In genomic region chr19:50204811-50205675, GRCh38 we compare ENCODE assay signal across 9 cellular contexts. TPM values are rescaled to one million over a fixed set of nuclear protein-coding genes. Genes with fewer than 3 reads are reported as not detected.
DNase-seq lines count a peak whose midpoint lies in the region; ATAC-seq and TF ChIP-seq lines count a peak whose summit lies in the region.
"Had no signal": no experiment of that assay in that cellular context is flagged by ENCODE, and none has a peak within 500 bp of the region (broad histone marks: within the 10 kb centered on the region; RNA-seq: fewer than 3 reads in every experiment).

No MANE protein-coding gene starts in this region.

- H3K36me3 ChIP-seq in mammary epithelial cell (ENCODE audit: insufficient read depth, low read length) (no peaks in the 10 kb centered on the region), upper lobe of left lung (no peaks in the 10 kb centered on the region)

- in situ Hi-C loops in T47D (cut with HindIII; ENCODE audit: low pct_unique_long_range_greater_than_20kb, low sequenced_read_pairs), result no loop called here
- in situ Hi-C loops in mammary epithelial cell (cut with MboI; ENCODE audit: low sequenced_read_pairs in 2 of 2), result no loop called here

- no peak for TF ChIP-seq CTCF in mammary epithelial cell (conservative IDR thresholded peaks at IDR 0.05 in 1 of 2, IDR thresholded peaks at IDR 0.05 in 1 of 2; ENCODE audit: extremely low read depth in 1 of 2, insufficient read depth in 1 of 2, low read depth in 1 of 2, low read length in 2 of 2)
- TF ChIP-seq CTCF in lower leg skin (IDR thresholded peaks at IDR 0.05), result no peak
- no peak for TF ChIP-seq CTCF in upper lobe of left lung (IDR thresholded peaks at IDR 0.05)

- no peak overlapping the region for H3K4me2 ChIP-seq in mammary epithelial cell (ENCODE audit: insufficient read depth, low read depth, low read length)

- H3K27me3 ChIP-seq in mammary epithelial cell (ENCODE audit: insufficient read depth, low read length) (no peaks in the 10 kb centered on the region), upper lobe of left lung (peaks cover 0 to 6% (median 3%) of the 10 kb centered on the region in 4 donors)

- no peak overlapping the region for H3K27ac Mint-ChIP-seq in activated T-helper 2 cell treated with anti-CD3 and anti-CD28 coated beads, Interferon-gamma antibody, Interleukin-2, Interleukin-4, amounts not matched to agents 10 μg/mL and 5 μg/mL and 100 μg/mL, durations not matched to agents 14 hours and 24 hours and 36 hours
- H3K27ac Mint-ChIP-seq: CD4-positive, CD25-positive, alpha-beta regulatory T cell had no signal

- H3K4me3 Mint-ChIP-seq in activated T-helper 2 cell treated with anti-CD3 and anti-CD28 coated beads, Interferon-gamma antibody, Interleukin-2, Interleukin-4, amounts not matched to agents 10 μg/mL and 5 μg/mL and 100 μg/mL, durations not matched to agents 14 hours and 24 hours and 36 hours (ENCODE audit: low read depth), result no peak overlapping the region

- H2AFZ ChIP-seq in mammary epithelial cell (ENCODE audit: low read depth, low read length), result no peak overlapping the region

- BruUV-seq in mammary epithelial cell (replicated peaks; lab: Mats Ljungman, UMichigan), result no TSS peak

- no peaks in the 10 kb centered on the region for H3K36me3 Mint-ChIP-seq in activated T-helper 2 cell treated with anti-CD3 and anti-CD28 coated beads, Interferon-gamma antibody, Interleukin-2, Interleukin-4, amounts not matched to agents 10 μg/mL and 5 μg/mL and 100 μg/mL, durations not matched to agents 14 hours and 24 hours and 36 hours (ENCODE audit: low read depth)
- H3K36me3 Mint-ChIP-seq: CD4-positive, CD25-positive, alpha-beta regulatory T cell had no signal

- H3K9me3 ChIP-seq in mammary epithelial cell (replicated peaks; ENCODE audit: insufficient read depth, low read length), result no peaks in the 10 kb centered on the region
- no peaks in the 10 kb centered on the region for H3K9me3 ChIP-seq in upper lobe of left lung

- no peak overlapping the region for H3K9ac ChIP-seq in mammary epithelial cell (ENCODE audit: insufficient read depth, low read length)

- H3K27ac ChIP-seq in mammary epithelial cell (ENCODE audit: insufficient read depth, low read depth, low read length), result no peak overlapping the region
- H3K27ac ChIP-seq in caudate nucleus (ENCODE audit: low read depth, low read length), result peak overlapping the region; percentile 44
- peak overlapping the region; percentile 82 to 89 (median 86) for H3K27ac ChIP-seq in upper lobe of left lung

- no peaks in the 10 kb centered on the region for H3K4me1 Mint-ChIP-seq in activated T-helper 2 cell treated with anti-CD3 and anti-CD28 coated beads, Interferon-gamma antibody, Interleukin-2, Interleukin-4, amounts not matched to agents 10 μg/mL and 5 μg/mL and 100 μg/mL, durations not matched to agents 14 hours and 24 hours and 36 hours (ENCODE audit: low read depth)

- 36% methylated on average over 12 of the region's 49 CpGs for WGBS in mammary epithelial cell (ENCODE audit: low coverage, missing lambda C conversion rate)
- 12 to 19% methylated on average over 18 to 30 of the region's 49 CpGs for WGBS in lower leg skin, 2 donors
- 15 to 18% methylated on average over 20 to 26 of the region's 49 CpGs for WGBS in upper lobe of left lung, 2 donors

- TF ChIP-seq EP300 in upper lobe of left lung (IDR thresholded peaks at IDR 0.05), result peak in 1 of 4 donors; percentile 36

- intact Hi-C loops in mammary epithelial cell (cut with micrococcal nuclease) (no loop called here), lower leg skin (cut with DNase I; ENCODE audit: low total_unique reads) (no loop called here)
- intact Hi-C loops in activated T-helper 2 cell treated with anti-CD3 and anti-CD28 coated beads, Interferon-gamma antibody, Interleukin-2, Interleukin-4, amounts not matched to agents 10 μg/mL and 5 μg/mL and 100 μg/mL, durations not matched to agents 14 hours and 24 hours and 36 hours (cut with micrococcal nuclease), result no loop called here

- H3K4me1 ChIP-seq in mammary epithelial cell (ENCODE audit: insufficient read depth, low read length), result no peaks in the 10 kb centered on the region
- peaks cover 6 to 28% (median 16%) of the 10 kb centered on the region in 4 donors for H3K4me1 ChIP-seq in upper lobe of left lung

- DNase-seq in T47D (ENCODE audit: low read depth in 1 of 2, low spot score in 1 of 2), result peak; percentile 78 to 80
- no peak for DNase-seq in mammary epithelial cell
- DNase-seq in caudate nucleus (lab: John Stamatoyannopoulos, UW), result peak in 17 of 61 donors; percentile 4 to 86 (median 22)
- DNase-seq in lower leg skin (ENCODE audit: low spot score in 2 of 2), result peak; percentile 31 to 91
- DNase-seq in upper lobe of left lung, result peak; percentile 91 to 95
- no peak for DNase-seq in activated T-helper 2 cell treated with anti-CD3 and anti-CD28 coated beads, Interferon-gamma antibody, Interleukin-2, Interleukin-4, amounts not matched to agents 10 μg/mL and 5 μg/mL and 100 μg/mL, durations not matched to agents 14 hours and 24 hours and 36 hours (ENCODE audit: low spot score)
- no peak for DNase-seq in activated gamma-delta T cell treated with Interleukin-2 at 50 U/mL for 16 hours
- no peak for DNase-seq in activated CD4-positive, CD25-positive, alpha-beta regulatory T cell (lab: John Stamatoyannopoulos, UW)
- DNase-seq: CD4-positive, CD25-positive, alpha-beta regulatory T cell had no signal

- no peaks in the 10 kb centered on the region for H3K9me3 Mint-ChIP-seq in activated T-helper 2 cell treated with anti-CD3 and anti-CD28 coated beads, Interferon-gamma antibody, Interleukin-2, Interleukin-4, amounts not matched to agents 10 μg/mL and 5 μg/mL and 100 μg/mL, durations not matched to agents 14 hours and 24 hours and 36 hours

- ATAC-seq in upper lobe of left lung (ENCODE audit: low FRiP score in 2 of 2), result peak; percentile 80 to 94

- H3K79me2 ChIP-seq in mammary epithelial cell (ENCODE audit: insufficient read depth, low read length), result no peaks in the 10 kb centered on the region

- dilution Hi-C loops in mammary epithelial cell (cut with HindIII; ENCODE audit: low sequenced_read_pairs), result no loop called here

- H3K4me3 ChIP-seq in mammary epithelial cell (replicated peaks in 1 of 3; ENCODE audit: insufficient read depth in 1 of 3, low read depth in 2 of 3, low read length in 3 of 3), result no peak overlapping the region
- H3K4me3 ChIP-seq in lower leg skin (ENCODE audit: low read depth, poor library complexity, severe bottlenecking), result peak overlapping the region; percentile 15
- peak overlapping the region in 3 of 4 donors; percentile 40 to 55 (median 48) for H3K4me3 ChIP-seq in upper lobe of left lung

- CTCF ChIA-PET in mammary epithelial cell (lab: Charles Lee; ENCODE audit: low non-redundant PET), result no interaction called here

- TF ChIP-seq POLR2A in lower leg skin (IDR thresholded peaks at IDR 0.05) (no peak), upper lobe of left lung (IDR thresholded peaks at IDR 0.05) (peak in 1 of 4 donors; percentile 81)

- H3K27me3 Mint-ChIP-seq in activated T-helper 2 cell treated with anti-CD3 and anti-CD28 coated beads, Interferon-gamma antibody, Interleukin-2, Interleukin-4, amounts not matched to agents 10 μg/mL and 5 μg/mL and 100 μg/mL, durations not matched to agents 14 hours and 24 hours and 36 hours (ENCODE audit: low read depth), result peaks cover 28% of the 10 kb centered on the region

- no peaks in the 10 kb centered on the region for H4K20me1 ChIP-seq in mammary epithelial cell (ENCODE audit: insufficient read depth, low read length)

RNA-seq across cellular contexts. Expression of gene MYH14, which starts 1.6 kb away (rescaled TPM):
- total RNA-seq in mammary epithelial cell, result 1 to 10 TPM in 1 of 2 donors, under 1 TPM in 1; 0.24 to 4.5 TPM
- 0.05 TPM for polyA plus RNA-seq in mammary epithelial cell
- polyA minus RNA-seq in mammary epithelial cell, result not detected
- 100 to 1,000 TPM; 110 to 329 (median 202) TPM for total RNA-seq in lower leg skin
- 100 to 1,000 TPM; 145 to 351 (median 208) TPM for total RNA-seq in upper lobe of left lung
- not detected in 2 replicates for total RNA-seq in activated T-helper 2 cell treated with anti-CD3 and anti-CD28 coated beads, Interferon-gamma antibody, Interleukin-2, Interleukin-4, amounts not matched to agents 10 μg/mL and 5 μg/mL and 100 μg/mL, durations not matched to agents 14 hours and 24 hours and 36 hours
- total RNA-seq: CD4-positive, CD25-positive, alpha-beta regulatory T cell had no signal
- polyA plus RNA-seq: CD4-positive, CD25-positive, alpha-beta regulatory T cell had no signal

RNA-seq across cellular contexts. Expression of gene IZUMO2, which starts 42.0 kb away (rescaled TPM):
- not detected for total RNA-seq in mammary epithelial cell
- not detected for polyA plus RNA-seq in mammary epithelial cell
- polyA minus RNA-seq in mammary epithelial cell, result not detected
- not detected for total RNA-seq in lower leg skin
- not detected for total RNA-seq in upper lobe of left lung
- not detected in 2 replicates for total RNA-seq in activated T-helper 2 cell treated with anti-CD3 and anti-CD28 coated beads, Interferon-gamma antibody, Interleukin-2, Interleukin-4, amounts not matched to agents 10 μg/mL and 5 μg/mL and 100 μg/mL, durations not matched to agents 14 hours and 24 hours and 36 hours
- total RNA-seq: CD4-positive, CD25-positive, alpha-beta regulatory T cell had no signal
- polyA plus RNA-seq: CD4-positive, CD25-positive, alpha-beta regulatory T cell had no signal

Comparison
In these comparisons a context has a peak if more than half of its experiments do, and no peak if none do; other contexts are left out.
1. DNase-seq: peak in T47D (2 of 2), lower leg skin (2 of 2) and upper lobe of left lung (2 of 2); none in mammary epithelial cell (single experiment), activated T-helper 2 cell treated with anti-CD3 and anti-CD28 coated beads, Interferon-gamma antibody, Interleukin-2, Interleukin-4, amounts not matched to agents 10 μg/mL and 5 μg/mL and 100 μg/mL, durations not matched to agents 14 hours and 24 hours and 36 hours (single experiment), activated gamma-delta T cell treated with Interleukin-2 at 50 U/mL for 16 hours (single experiment) and activated CD4-positive, CD25-positive, alpha-beta regulatory T cell (0 of 4).
2. H3K4me3 ChIP-seq: peak in lower leg skin (single experiment) and upper lobe of left lung (3 of 4); none in mammary epithelial cell (0 of 3).
3. RNA of gene MYH14, which starts 1.6 kb away (total RNA-seq): 145 to 351 TPM in upper lobe of left lung and 110 to 329 TPM in lower leg skin; 0.24 to 4.5 TPM in mammary epithelial cell and not detected in activated T-helper 2 cell treated with anti-CD3 and anti-CD28 coated beads, Interferon-gamma antibody, Interleukin-2, Interleukin-4, amounts not matched to agents 10 μg/mL and 5 μg/mL and 100 μg/mL, durations not matched to agents 14 hours and 24 hours and 36 hours; every median in the first group is over 10 times any median in the second.